Comparison of ENCODE assay signal across 10 cellular contexts in the genomic region with DNA sequence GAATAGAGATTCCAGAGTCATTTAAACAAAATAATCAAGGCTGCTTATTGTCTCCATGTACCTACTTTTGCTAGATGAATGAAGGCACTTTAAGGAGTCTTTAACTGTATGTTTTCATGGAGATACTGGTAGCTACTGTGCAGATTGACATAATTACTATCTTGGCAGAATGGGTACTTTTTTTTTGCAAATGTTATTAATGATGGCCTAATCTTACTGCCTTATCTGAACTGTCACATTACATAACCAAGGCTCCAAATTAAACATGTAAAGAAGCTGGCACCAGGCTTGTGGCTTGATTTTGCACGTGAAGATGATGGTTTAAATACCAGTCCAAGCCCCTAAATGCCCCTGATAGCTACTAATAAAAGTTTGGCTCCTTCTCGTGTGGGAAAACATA. TPM values are rescaled to one million over a fixed set of nuclear protein-coding genes. Genes with fewer than 3 reads are reported as not detected.
DNase-seq lines count a peak whose midpoint lies in the region; ATAC-seq and TF ChIP-seq lines count a peak whose summit lies in the region.
"Had no signal": no experiment of that assay in that cellular context is flagged by ENCODE, and none has a peak within 500 bp of the region (broad histone marks: within the 10 kb centered on the region; RNA-seq: fewer than 3 reads in every experiment).

No MANE protein-coding gene starts in this region.

- peaks cover 92% of the 10 kb centered on the region for H3K79me2 ChIP-seq in DND-41 (ENCODE audit: insufficient read depth, low read length)
- peaks cover 81% of the 10 kb centered on the region for H3K79me2 ChIP-seq in OCI-LY1 (ENCODE audit: insufficient read depth, low read length)

- no peak for TF ChIP-seq POLR2A in esophagus squamous epithelium (IDR thresholded peaks at IDR 0.05)

- no peak for ATAC-seq in DND-41 (ENCODE audit: insufficient read depth, low read depth)
- no peak for ATAC-seq in psoas muscle
- ATAC-seq in GM21390 (IDR thresholded peaks at IDR 0.05; ENCODE audit: unreplicated experiment), result no peak
- ATAC-seq: GM12878 had no signal

- intact Hi-C loops in esophagus squamous epithelium (cut with DNase I) (loop anchor here (10.0 kb wide), 1 partner anchor 214 kb away; no protein-coding TSS in a partner anchor), psoas muscle (cut with DNase I) (loop anchor here in 1 of 2 donors (10.0 kb wide), 1 partner anchor 856 kb away; no protein-coding TSS in a partner anchor)

- 17 to 32% methylated on average over 2 of the region's 2 CpGs for WGBS in esophagus squamous epithelium, 2 donors
- WGBS in psoas muscle, 3 donors, result 47 to 66% (median 56%) methylated on average over 2 of the region's 2 CpGs

- TF ChIP-seq CTCF in DND-41 (IDR thresholded peaks at IDR 0.05; ENCODE audit: borderline replicate concordance, extremely low read depth, low read length, poor library complexity, severe bottlenecking) (no peak), OCI-LY1 (IDR thresholded peaks at IDR 0.05; ENCODE audit: low read length) (no peak), esophagus squamous epithelium (IDR thresholded peaks at IDR 0.05) (no peak), psoas muscle (IDR thresholded peaks at IDR 0.05) (no peak), GM10248 (IDR thresholded peaks at IDR 0.05; ENCODE audit: control extremely low read depth, extremely low read depth, low read depth, missing control alignments) (no peak)

- H3K4me2 ChIP-seq in DND-41 (ENCODE audit: insufficient read depth, low read length) (peak overlapping the region; percentile 96), OCI-LY1 (ENCODE audit: low read length) (peak overlapping the region; percentile 88)

- H3K36me3 ChIP-seq in DND-41 (ENCODE audit: insufficient read depth, low read length) (peaks cover 45% of the 10 kb centered on the region), OCI-LY1 (ENCODE audit: insufficient read depth, low read length) (peaks cover 65% of the 10 kb centered on the region), esophagus squamous epithelium (peaks cover 0 to 26% (median 11%) of the 10 kb centered on the region in 3 donors), psoas muscle (ENCODE audit: insufficient read depth in 1 of 2, low read depth in 1 of 2) (peaks cover 6 to 24% of the 10 kb centered on the region in 2 donors)

- H3K9ac ChIP-seq in DND-41 (ENCODE audit: low read depth, low read length) (peak overlapping the region; percentile 90; the same call in 1 of the 2 replicates), OCI-LY1 (ENCODE audit: low read length) (peak overlapping the region; percentile 93)

- DNase-seq in DND-41, result no peak
- DNase-seq in esophagus squamous epithelium (lab: John Stamatoyannopoulos, UW), result no peak
- no peak for DNase-seq in psoas muscle
- DNase-seq in HK-2 (ENCODE audit: unreplicated experiment), result no peak
- no peak for DNase-seq in GM10248 (ENCODE audit: extremely low spot score)
- no peak for DNase-seq in stimulated activated CD4-positive, alpha-beta T cell treated with anti-CD3 and anti-CD28 coated beads, Interleukin-2, amount 100 ng/mL, for 48 hours
- DNase-seq: amygdala had no signal

- H2AFZ ChIP-seq in DND-41 (ENCODE audit: low read depth, low read length), result no peak overlapping the region
- H2AFZ ChIP-seq in OCI-LY1 (ENCODE audit: low read length), result no peak overlapping the region

- H3K9me2 ChIP-seq in OCI-LY1 (ENCODE audit: low read depth, low read length), result no peaks in the 10 kb centered on the region

- POLR2A ChIA-PET in GM10248 (lab: Yijun Ruan, JAX), result no interaction called here

- H3K27me3 ChIP-seq in DND-41 (ENCODE audit: insufficient read depth, low read length, poor library complexity), result no peaks in the 10 kb centered on the region
- no peaks in the 10 kb centered on the region for H3K27me3 ChIP-seq in OCI-LY1 (ENCODE audit: insufficient read depth, low read length)
- H3K27me3 ChIP-seq in esophagus squamous epithelium, result peaks cover 0 to 6% (median 0%) of the 10 kb centered on the region in 4 donors
- no peaks in the 10 kb centered on the region for H3K27me3 ChIP-seq in psoas muscle (ENCODE audit: insufficient read depth in 3 of 3, low read length in 2 of 3)

- H4K20me1 ChIP-seq in DND-41 (ENCODE audit: insufficient read depth, low read length), result peaks cover 45% of the 10 kb centered on the region
- H4K20me1 ChIP-seq in OCI-LY1 (ENCODE audit: insufficient read depth, low read length), result no peaks in the 10 kb centered on the region

- H3K4me1 ChIP-seq in DND-41 (ENCODE audit: insufficient read depth, low read length) (peaks cover 68% of the 10 kb centered on the region), OCI-LY1 (ENCODE audit: insufficient read depth, low read length, severe bottlenecking) (peaks cover 58% of the 10 kb centered on the region), esophagus squamous epithelium (peaks cover 8 to 81% (median 24%) of the 10 kb centered on the region in 3 donors), psoas muscle (peaks cover 46% of the 10 kb centered on the region)

- H3F3A ChIP-seq in OCI-LY1 (ENCODE audit: insufficient read depth, low read length), result no peaks in the 10 kb centered on the region

- H3K27ac ChIP-seq in DND-41 (ENCODE audit: low read length) (peak overlapping the region; percentile 77), OCI-LY1 (ENCODE audit: low read depth, low read length, poor library complexity, severe bottlenecking) (peak overlapping the region; percentile 83), esophagus squamous epithelium (peak overlapping the region in 2 of 4 donors; percentile 87 to 89), psoas muscle (no peak overlapping the region)

- peak overlapping the region in 1 of 2 experiments; percentile 90; a peak in 3 of 4 replicates for H3K4me3 ChIP-seq in DND-41 (ENCODE audit: low read depth in 1 of 2, low read length in 2 of 2)
- peak overlapping the region; percentile 91 for H3K4me3 ChIP-seq in OCI-LY1 (ENCODE audit: low read depth, low read length, poor library complexity, severe bottlenecking)
- peak overlapping the region in 3 of 4 donors; percentile 73 to 93 (median 86) for H3K4me3 ChIP-seq in esophagus squamous epithelium
- peak overlapping the region; percentile 90 for H3K4me3 ChIP-seq in psoas muscle
- H3K4me3 ChIP-seq: GM12878 had no signal

- no peaks in the 10 kb centered on the region for H3K9me3 ChIP-seq in DND-41 (ENCODE audit: insufficient read depth, low read length, severe bottlenecking)
- no peaks in the 10 kb centered on the region for H3K9me3 ChIP-seq in OCI-LY1 (ENCODE audit: low read length)
- no peaks in the 10 kb centered on the region for H3K9me3 ChIP-seq in esophagus squamous epithelium
- no peaks in the 10 kb centered on the region for H3K9me3 ChIP-seq in psoas muscle

- CTCF ChIA-PET in GM10248 (lab: Yijun Ruan, JAX), result interaction anchor here (1.1 kb wide), 2 partner anchors 8 to 16 kb away, joined by 3 read pairs; no protein-coding TSS in a partner anchor

RNA-seq across cellular contexts. Expression of a gene that starts 4.0 kb away (rescaled TPM):
- total RNA-seq in esophagus squamous epithelium (10 to 100 TPM in 3 of 4 donors, 1 to 10 TPM in 1; 9.8 to 42.2 (median 32.4) TPM), psoas muscle (10 to 100 TPM in 2 of 4 donors, 1 to 10 TPM in 2; 9.0 to 12.5 (median 11.1) TPM)
- polyA plus RNA-seq in psoas muscle, result 10 to 100 TPM in 2 of 3 donors, 1 to 10 TPM in 1; 6.8 to 18.0 (median 14.3) TPM
